In genomic region chr6:31626952-31627351, GRCh38 we compare ENCODE assay signal across 24 cellular contexts. TPM values are rescaled to one million over a fixed set of nuclear protein-coding genes. Genes with fewer than 3 reads are reported as not detected.
DNase-seq lines count a peak whose midpoint lies in the region; ATAC-seq, FAIRE-seq and TF ChIP-seq lines count a peak whose summit lies in the region.
"Had no signal": no experiment of that assay in that cellular context is flagged by ENCODE, and none has a peak within 500 bp of the region (broad histone marks: within the 10 kb centered on the region; RNA-seq: fewer than 3 reads in every experiment).

No MANE protein-coding gene starts in this region.

- TF ChIP-seq CTCF in Calu3 (IDR thresholded peaks at IDR 0.05; ENCODE audit: unreplicated experiment) (no peak), astrocyte (IDR thresholded peaks at IDR 0.05; ENCODE audit: insufficient read depth, low read depth, low read length) (no peak), osteoblast (IDR thresholded peaks at IDR 0.05; ENCODE audit: extremely low read depth, low read depth, low read length) (no peak)

- H3K9ac ChIP-seq in astrocyte (ENCODE audit: low read length) = peak overlapping the region; percentile 30

- CTCF ChIA-PET in Calu3 (lab: Charles Lee) = interaction anchor here (0.7 to 1.2 kb wide), 2 partner anchors 25 to 112 kb away, joined by 3 read pairs; partner anchors contain the start of gene BAG6

- intact Hi-C loops in Calu3 (cut with micrococcal nuclease; ENCODE audit: unreplicated experiment) = no loop called here

- H3K9me3 ChIP-seq in astrocyte (ENCODE audit: insufficient read depth, low read depth, low read length) = no peaks in the 10 kb centered on the region
- no peaks in the 10 kb centered on the region for H3K9me3 ChIP-seq in osteoblast (ENCODE audit: low read depth, low read length)
- H3K9me3 ChIP-seq: A549 had no signal

- H3K4me2 ChIP-seq in astrocyte (ENCODE audit: low read length) (no peak overlapping the region), osteoblast (ENCODE audit: insufficient read depth, low read length) (no peak overlapping the region)
- H3K4me2 ChIP-seq: A549, PC-9 had no signal

- H3K4me3 Mint-ChIP-seq in activated T-cell treated with anti-CD3 and anti-CD28 coated beads, Interleukin-2, amount 50 U/mL, for 24 hours = no peak overlapping the region
- no peak overlapping the region for H3K4me3 Mint-ChIP-seq in Calu3 (ENCODE audit: low read depth, unreplicated experiment)
- H3K4me3 Mint-ChIP-seq in astrocyte (ENCODE audit: unreplicated experiment) = no peak overlapping the region
- H3K4me3 Mint-ChIP-seq: CD8-positive, alpha-beta memory T cell had no signal

- no peaks in the 10 kb centered on the region for H3K27me3 ChIP-seq in astrocyte (ENCODE audit: insufficient read depth, low read length)
- H3K27me3 ChIP-seq in osteoblast (ENCODE audit: insufficient read depth, low read length) = no peaks in the 10 kb centered on the region

- H3K36me3 ChIP-seq in astrocyte (ENCODE audit: insufficient read depth, low read length) (peaks cover 59% of the 10 kb centered on the region), osteoblast (ENCODE audit: insufficient read depth, low read length) (peaks cover 95% of the 10 kb centered on the region)

- H3K27me3 Mint-ChIP-seq in activated T-cell treated with anti-CD3 and anti-CD28 coated beads, Interleukin-2, amount 50 U/mL, for 24 hours = no peaks in the 10 kb centered on the region
- H3K27me3 Mint-ChIP-seq in Calu3 (ENCODE audit: unreplicated experiment) (no peaks in the 10 kb centered on the region), astrocyte (ENCODE audit: low read depth, unreplicated experiment) (no peaks in the 10 kb centered on the region)
- H3K27me3 Mint-ChIP-seq: CD8-positive, alpha-beta memory T cell had no signal

- H3K79me2 ChIP-seq in astrocyte (ENCODE audit: insufficient read depth, low read length) (peaks cover 93% of the 10 kb centered on the region), osteoblast (ENCODE audit: insufficient read depth, low read length) (peaks cover 84% of the 10 kb centered on the region)

- no peak overlapping the region for H2AFZ ChIP-seq in astrocyte (ENCODE audit: low read depth, low read length)
- H2AFZ ChIP-seq in osteoblast (ENCODE audit: low read length) = no peak overlapping the region
- H2AFZ ChIP-seq: PC-9 had no signal

- BruUV-seq in Calu3 (replicated peaks; lab: Mats Ljungman, UMichigan) = no TSS peak

- H3K4me1 Mint-ChIP-seq in activated T-cell treated with anti-CD3 and anti-CD28 coated beads, Interleukin-2, amount 50 U/mL, for 24 hours (ENCODE audit: low read depth) = peaks cover 27% of the 10 kb centered on the region
- H3K4me1 Mint-ChIP-seq in Calu3 (ENCODE audit: low read depth, unreplicated experiment) (peaks cover 17% of the 10 kb centered on the region), astrocyte (ENCODE audit: low read depth, unreplicated experiment) (peaks cover 9% of the 10 kb centered on the region)

- H3K4me3 ChIP-seq in astrocyte (ENCODE audit: insufficient read depth, low read depth, low read length) (no peak overlapping the region), osteoblast (ENCODE audit: insufficient read depth, low read length) (no peak overlapping the region)
- H3K4me3 ChIP-seq: A549, PC-9 had no signal

- no peak for DNase-seq in activated T-cell treated with anti-CD3 and anti-CD28 coated beads, Interleukin-2, amount 50 U/mL, for 24 hours
- DNase-seq in activated T-cell treated with anti-CD3 and anti-CD28 coated beads, Interleukin-2, amount 50 U/mL, for 48 hours = no peak
- DNase-seq in Calu3 = no peak
- DNase-seq in astrocyte (ENCODE audit: low read depth) = no peak
- DNase-seq in osteoblast (ENCODE audit: insufficient read length, low spot score, missing footprints) = peak; percentile 43
- no peak for DNase-seq in hepatic stellate cell (ENCODE audit: low spot score)
- no peak for DNase-seq in activated effector memory CD4-positive, alpha-beta T cell treated with Interleukin-2 at 50 U/mL for 16 hours
- DNase-seq: CD8-positive, alpha-beta memory T cell; DMS79; GOT3; KG1; NCI-H1417 treated with DMSO at 0.1 percent for 48 hours; NCI-H187 treated with DMSO at 0.1 percent for 48 hours; NCI-H2227 treated with DMSO at 0.1 percent for 48 hours; NCI-H510A treated with DMSO at 0.1 percent for 48 hours; NCI-H82; PC-9; SIG-M5 had no signal

- H3K4me1 ChIP-seq in astrocyte (ENCODE audit: insufficient read depth, low read length) (peaks cover 11% of the 10 kb centered on the region), osteoblast (ENCODE audit: insufficient read depth, low read length) (peaks cover 10% of the 10 kb centered on the region)

- H3K36me3 Mint-ChIP-seq in activated T-cell treated with anti-CD3 and anti-CD28 coated beads, Interleukin-2, amount 50 U/mL, for 24 hours (ENCODE audit: low read depth) = peaks cover 100% of the 10 kb centered on the region
- H3K36me3 Mint-ChIP-seq in Calu3 (ENCODE audit: insufficient read depth, unreplicated experiment) (peaks cover 100% of the 10 kb centered on the region), astrocyte (ENCODE audit: low read depth, unreplicated experiment) (peaks cover 47% of the 10 kb centered on the region)

- peaks cover 95% of the 10 kb centered on the region for H4K20me1 ChIP-seq in astrocyte (ENCODE audit: insufficient read depth, low read length)
- peaks cover 55% of the 10 kb centered on the region for H4K20me1 ChIP-seq in osteoblast (ENCODE audit: insufficient read depth, low read length)

- H3K27ac Mint-ChIP-seq in activated T-cell treated with anti-CD3 and anti-CD28 coated beads, Interleukin-2, amount 50 U/mL, for 24 hours = peak overlapping the region; percentile 80
- H3K27ac Mint-ChIP-seq in Calu3 (ENCODE audit: unreplicated experiment) (peak overlapping the region; percentile 3), astrocyte (ENCODE audit: unreplicated experiment) (no peak overlapping the region)

- no peak overlapping the region for H3K27ac ChIP-seq in astrocyte (ENCODE audit: low read depth, low read length)
- no peak overlapping the region for H3K27ac ChIP-seq in osteoblast (ENCODE audit: low read depth, low read length)
- H3K27ac ChIP-seq: A549, PC-9 had no signal

- no peaks in the 10 kb centered on the region for H3K9me3 Mint-ChIP-seq in activated T-cell treated with anti-CD3 and anti-CD28 coated beads, Interleukin-2, amount 50 U/mL, for 24 hours
- H3K9me3 Mint-ChIP-seq in Calu3 (ENCODE audit: low read depth, unreplicated experiment) = no peaks in the 10 kb centered on the region
- H3K9me3 Mint-ChIP-seq in astrocyte (ENCODE audit: unreplicated experiment) = no peaks in the 10 kb centered on the region
- H3K9me3 Mint-ChIP-seq: CD8-positive, alpha-beta memory T cell had no signal

- no peak for ATAC-seq in GM18909 (IDR thresholded peaks at IDR 0.05; ENCODE audit: poor library complexity, unreplicated experiment)
- ATAC-seq: A549, HepG2 had no signal

- FAIRE-seq in astrocyte (lab: Jason Lieb, UNC) = no peak
- FAIRE-seq: A549, D721Med, GM12892, GM18507, HepG2 had no signal

RNA-seq across cellular contexts. Expression of gene PRRC2A, which starts 6.4 kb away (rescaled TPM):
- total RNA-seq in Calu3 (2022) (473 and 509 TPM in 2 replicates), astrocyte (180 and 188 TPM in 2 replicates), osteoblast (49.2 and 52.2 TPM in 2 replicates)

RNA-seq across cellular contexts. Expression of gene AIF1, which starts 11.9 kb away (rescaled TPM):
- not detected in 2 replicates for total RNA-seq in Calu3 (2022)
- total RNA-seq in astrocyte = not detected in 2 replicates
- 0.36 TPM in 1 of 2 replicates, not detected in the other for total RNA-seq in osteoblast
- total RNA-seq: HepG2, PC-9 had no signal

RNA-seq across cellular contexts. Expression of gene BAG6, which starts 25.5 kb away (rescaled TPM):
- total RNA-seq in Calu3 (2022) (617 and 663 TPM in 2 replicates), astrocyte (233 and 247 TPM in 2 replicates), osteoblast (175 and 183 TPM in 2 replicates)

RNA-seq across cellular contexts. Expression of gene APOM, which starts 28.7 kb away (rescaled TPM):
- total RNA-seq in Calu3 (2022) (2.6 and 3.6 TPM in 2 replicates), astrocyte (0.89 and 1.2 TPM in 2 replicates), osteoblast (1.1 and 1.2 TPM in 2 replicates)

RNA-seq across cellular contexts. Expression of gene C6orf47, which starts 33.6 kb away (rescaled TPM):
- total RNA-seq in Calu3 (2022) (40.3 and 42.9 TPM in 2 replicates), astrocyte (14.7 and 15.5 TPM in 2 replicates), osteoblast (21.2 and 21.7 TPM in 2 replicates)
